8 cellular contexts compared by ENCODE assay signal in genomic region chr1:159211331-159212136, GRCh38. TPM values are rescaled to one million over a fixed set of nuclear protein-coding genes. Genes with fewer than 3 reads are reported as not detected.
DNase-seq lines count a peak whose midpoint lies in the region; ATAC-seq and TF ChIP-seq lines count a peak whose summit lies in the region.

No MANE protein-coding gene starts in this region.

- intact Hi-C loops in gastrocnemius medialis (cut with DNase I; ENCODE audit: low total_unique reads) = loop anchor here (2.0 to 5.0 kb wide), 2 partner anchors 51 to 79 kb away; no protein-coding TSS in a partner anchor

- no peaks in the 10 kb centered on the region for H3K36me3 ChIP-seq in ACC112 (ENCODE audit: insufficient read depth, low read length)
- H3K36me3 ChIP-seq in gastroesophageal sphincter = no peaks in the 10 kb centered on the region
- H3K36me3 ChIP-seq in gastrocnemius medialis = no peaks in the 10 kb centered on the region

- TF ChIP-seq POLR2A in gastroesophageal sphincter (IDR thresholded peaks at IDR 0.05) (no peak), gastrocnemius medialis (IDR thresholded peaks at IDR 0.05) (no peak)

- H3K4me3 ChIP-seq in ACC112 (ENCODE audit: low read depth, low read length) = 0 out of 2 replicates have a peak overlapping the region, but pooled peaks have one; percentile 19
- H3K4me3 ChIP-seq in GM12864 (ENCODE audit: low read depth, low read length) = no peak overlapping the region
- H3K4me3 ChIP-seq in gastroesophageal sphincter = no peak overlapping the region
- no peak overlapping the region for H3K4me3 ChIP-seq in gastrocnemius medialis

- H3K9me3 ChIP-seq in gastroesophageal sphincter (no peaks in the 10 kb centered on the region), gastrocnemius medialis (no peaks in the 10 kb centered on the region)

- in situ Hi-C loops in gastrocnemius medialis (cut with MboI; ENCODE audit: low sequenced_read_pairs in 4 of 4) = no loop called here

- H3K79me2 ChIP-seq in ACC112 (ENCODE audit: control insufficient read depth, insufficient read depth, low read length, unreplicated experiment) = no peaks in the 10 kb centered on the region

- H2AFZ ChIP-seq in ACC112 (ENCODE audit: low read length, unreplicated experiment) = no peak overlapping the region

- H3K27ac ChIP-seq in ACC112 (ENCODE audit: low read depth, low read length) = no peak overlapping the region
- peak overlapping the region in 1 of 4 donors; percentile 17 for H3K27ac ChIP-seq in gastroesophageal sphincter
- no peak overlapping the region for H3K27ac ChIP-seq in gastrocnemius medialis

- ATAC-seq in gastroesophageal sphincter = peak; percentile 14
- peak in 1 of 2 donors; percentile 53 for ATAC-seq in gastrocnemius medialis
- no peak for ATAC-seq in GM19035 (IDR thresholded peaks at IDR 0.05; ENCODE audit: unreplicated experiment)
- ATAC-seq in HG03520 (IDR thresholded peaks at IDR 0.05; ENCODE audit: unreplicated experiment) = no peak

- TF ChIP-seq CTCF in GM12864 (IDR thresholded peaks at IDR 0.05; ENCODE audit: low read depth, low read length, missing control alignments) = peak; percentile 85
- peak; percentile 45 to 79 (median 52) for TF ChIP-seq CTCF in gastroesophageal sphincter (IDR thresholded peaks at IDR 0.05)
- peak; percentile 60 to 80 (median 69) for TF ChIP-seq CTCF in gastrocnemius medialis (IDR thresholded peaks at IDR 0.05 in 4 of 5, conservative IDR thresholded peaks at IDR 0.05 in 1 of 5)

- DNase-seq in GM12864 (ENCODE audit: low read depth) (no peak), NCI-H446 (lab: John Stamatoyannopoulos, UW) (peak; percentile 44 to 70), activated T-cell treated with anti-CD3 and anti-CD28 coated beads for 4 hours (peak; percentile 25), gastrocnemius medialis (no peak)

- H3K4me1 ChIP-seq in ACC112 (ENCODE audit: control insufficient read depth, insufficient read depth, low read length, unreplicated experiment) = no peaks in the 10 kb centered on the region
- no peaks in the 10 kb centered on the region for H3K4me1 ChIP-seq in gastroesophageal sphincter
- peaks cover 0 to 5% of the 10 kb centered on the region in 2 donors for H3K4me1 ChIP-seq in gastrocnemius medialis

- H3K27me3 ChIP-seq in ACC112 (ENCODE audit: insufficient read depth, low read length) = peaks cover 43% of the 10 kb centered on the region
- H3K27me3 ChIP-seq in gastroesophageal sphincter = peaks cover 77% of the 10 kb centered on the region
- H3K27me3 ChIP-seq in gastrocnemius medialis = peaks cover 3 to 28% (median 9%) of the 10 kb centered on the region in 3 donors

- 27 to 50% methylated on average over 5 to 11 of the region's 11 CpGs for WGBS in gastroesophageal sphincter (ENCODE audit: low coverage in 1 of 2), 2 donors

- no peak for TF ChIP-seq EP300 in gastroesophageal sphincter (IDR thresholded peaks at IDR 0.05)

RNA-seq across cellular contexts. Expression of gene ACKR1, which starts 6.9 kb away (rescaled TPM):
- total RNA-seq in gastroesophageal sphincter = 100 to 1,000 TPM in 2 of 4 donors, 10 to 100 TPM in 2; 27.9 to 180 (median 94.4) TPM
- total RNA-seq in gastrocnemius medialis = 10 to 100 TPM; 10.1 to 34.8 (median 21.8) TPM

RNA-seq across cellular contexts. Expression of gene CADM3, which starts 40.1 kb away (rescaled TPM):
- total RNA-seq in gastroesophageal sphincter (10 to 100 TPM; 11.7 to 23.4 (median 18.6) TPM), gastrocnemius medialis (1 to 10 TPM in 2 of 4 donors, under 1 TPM in 1, not detected in 1; 0.76 to 1.2 (median 1.0) TPM)

Comparison
In these comparisons a context has a peak if more than half of its experiments do, and no peak if none do; other contexts are left out.
1. DNase-seq: peak in NCI-H446 (2 of 2) and activated T-cell treated with anti-CD3 and anti-CD28 coated beads for 4 hours (single experiment); none in GM12864 (single experiment) and gastrocnemius medialis (0 of 2).
2. RNA of gene CADM3, which starts 40.1 kb away (total RNA-seq): 11.7 to 23.4 TPM in gastroesophageal sphincter; 0.76 to 1.2 TPM in gastrocnemius medialis; every median in the first group is over 4 times any median in the second.
3. Peak in every context shown above with its lines, with median percentiles within 50 percentile points of each other: CTCF ChIP-seq.